In genomic region chr4:122827258-122827887, GRCh38 we compare ENCODE assay signal across 8 cellular contexts. TPM values are rescaled to one million over a fixed set of nuclear protein-coding genes. Genes with fewer than 3 reads are reported as not detected.
DNase-seq lines count a peak whose midpoint lies in the region; ATAC-seq, FAIRE-seq and TF ChIP-seq lines count a peak whose summit lies in the region.

No MANE protein-coding gene starts in this region.

- TF ChIP-seq EP300 in GM12878 (IDR thresholded peaks at IDR 0.05; ENCODE audit: borderline replicate concordance in 1 of 2, control insufficient read depth in 1 of 2, low read depth in 2 of 2, low read length in 2 of 2), result no peak; a peak in 1 of 4 replicates

- no peaks in the 10 kb centered on the region for H3K36me3 ChIP-seq in GM12878 (ENCODE audit: control insufficient read depth in 2 of 2, insufficient read depth in 2 of 2, low read length in 1 of 2)

- H3K9me3 ChIP-seq in GM12878 (replicated peaks; ENCODE audit: control insufficient read depth, insufficient read depth, low read length), result no peaks in the 10 kb centered on the region

- no TSS peak for BruUV-seq in GM12878 (replicated peaks; lab: Mats Ljungman, UMichigan)

- intact Hi-C loops in GM12878 (cut with micrococcal nuclease; ENCODE audit: unreplicated experiment), result loop anchor here (5.0 to 10.0 kb wide), 3 partner anchors 65 to 193 kb away; partner anchors contain the start of gene NUDT6

- peak; percentile 29 for ATAC-seq in GM18861 (IDR thresholded peaks at IDR 0.05; ENCODE audit: unreplicated experiment)
- peak; percentile 53 for ATAC-seq in HG03025 (IDR thresholded peaks at IDR 0.05; ENCODE audit: low FRiP score, unreplicated experiment)
- peak; percentile 74 for ATAC-seq in GM12878

- peak overlapping the region; percentile 43 for H3K9ac ChIP-seq in GM12878 (ENCODE audit: control insufficient read depth, insufficient read depth, low read length)

- SMC1A ChIA-PET in GM12878 (lab: Charles Lee; ENCODE audit: uncharacterized antibody, unreplicated experiment), result interaction anchor here (0.8 to 1.3 kb wide), 2 partner anchors 11 to 69 kb away, joined by 3 to 4 read pairs; no protein-coding TSS in a partner anchor

- TF ChIP-seq RAD21 in GM12878 (IDR thresholded peaks at IDR 0.05; ENCODE audit: insufficient read depth, low read depth, low read length), result no peak

- FAIRE-seq in GM12878 (lab: Jason Lieb, UNC), result no peak

- CTCF ChIA-PET in GM12878 (lab: Yijun Ruan, JAX), result interaction anchor here (0.8 kb wide), 1 partner anchor 96 kb away, joined by 3 read pairs; no protein-coding TSS in a partner anchor

- RAD21 ChIA-PET in GM12878 (lab: Charles Lee; ENCODE audit: unreplicated experiment), result interaction anchor here (1.1 kb wide), 1 partner anchor 70 kb away, joined by 3 read pairs; no protein-coding TSS in a partner anchor

- no peaks in the 10 kb centered on the region for H4K20me1 ChIP-seq in GM12878 (ENCODE audit: control insufficient read depth, insufficient read depth)

- peak overlapping the region; percentile 67 for H3K4me3 ChIP-seq in GM12878
- H3K4me3 ChIP-seq in iPS-11a (ENCODE audit: low read depth, low read length), result peak overlapping the region; percentile 81
- H3K4me3 ChIP-seq in skeletal muscle cell (ENCODE audit: low read depth, low read length), result peak overlapping the region; percentile 85

- peak in 9 of 14 donors; percentile 7 to 70 (median 26) for DNase-seq in C1 segment of cervical spinal cord (lab: John Stamatoyannopoulos, UW)
- DNase-seq in OCI-M1 (lab: John Stamatoyannopoulos, UW), result peak; percentile 58
- DNase-seq in GM12878 (ENCODE audit: low read depth, low spot score), result peak; percentile 8
- no peak for DNase-seq in skeletal muscle cell (ENCODE audit: low read depth)
- DNase-seq in NCI-H2029 treated with DMSO at 0.1 percent for 48 hours (lab: John Stamatoyannopoulos, UW), result no peak

- WGBS in GM12878 (ENCODE audit: insufficient coverage, insufficient replicate concordance, low lambda C conversion rate, missing lambda C conversion rate), result 0% methylated on average over 52 of the region's 58 CpGs

- no peaks in the 10 kb centered on the region for H3K79me2 ChIP-seq in GM12878 (ENCODE audit: control insufficient read depth, insufficient read depth, low read length)

- peaks cover 3% of the 10 kb centered on the region; the same call in 1 of the 2 replicates for H3K4me1 ChIP-seq in GM12878 (ENCODE audit: control insufficient read depth, insufficient read depth, low read length)

- H3K27ac ChIP-seq in GM12878 (ENCODE audit: control insufficient read depth, insufficient read depth), result peak overlapping the region; percentile 47

- peak overlapping the region; percentile 86 for H3K4me2 ChIP-seq in GM12878 (ENCODE audit: control insufficient read depth, insufficient read depth)

- TF ChIP-seq CTCF in GM12878 (IDR thresholded peaks at IDR 0.05 in 2 of 3, conservative IDR thresholded peaks at IDR 0.05 in 1 of 3; ENCODE audit: control insufficient read depth in 2 of 3, extremely low read depth in 1 of 3, insufficient read depth in 1 of 3, low read depth in 3 of 3, low read length in 3 of 3), result no peak

- H3K27me3 ChIP-seq in GM12878 (replicated peaks in 1 of 2; ENCODE audit: control insufficient read depth in 2 of 2, insufficient read depth in 2 of 2, low read length in 1 of 2), result no peaks in the 10 kb centered on the region; a peak in 1 of 4 replicates

- POLR2A ChIA-PET in GM12878 (lab: Charles Lee), result no interaction called here

- TF ChIP-seq POLR2A in GM12878 (IDR thresholded peaks at IDR 0.05; ENCODE audit: low read depth, low read length), result peak; percentile 60; the same call in 1 of the 2 replicates

- H2AFZ ChIP-seq in GM12878 (ENCODE audit: control insufficient read depth, low read depth, low read length), result peak overlapping the region; percentile 45

- in situ Hi-C loops in GM12878 (cut with MboI), result no loop called here

TF ChIP-seq in GM12878, 131 proteins besides CTCF, POLR2A, EP300 and RAD21:
- peak; percentile 60 for TF ChIP-seq MEF2B (IDR thresholded peaks at IDR 0.05; ENCODE audit: partially characterized antibody, poor library complexity, severe bottlenecking)
- TF ChIP-seq GATAD2B (conservative IDR thresholded peaks at IDR 0.05; ENCODE audit: low read depth), result peak; percentile 33; the same call in 1 of the 2 replicates
- 0 out of 2 replicates have a peak, but pooled peaks have one; percentile 14 for TF ChIP-seq DPF2 (IDR thresholded peaks at IDR 0.05)
- TF ChIP-seq CBFB (IDR thresholded peaks at IDR 0.05; ENCODE audit: low read depth), result peak; percentile 72
- no peak for TF ChIP-seq MXI1 (IDR thresholded peaks at IDR 0.05; ENCODE audit: low read depth, low read length)
- TF ChIP-seq SP1 (IDR thresholded peaks at IDR 0.05; ENCODE audit: low read depth, low read length), result peak; percentile 50
- 0 out of 2 replicates have a peak, but pooled peaks have one; percentile 6 for TF ChIP-seq CREM (IDR thresholded peaks at IDR 0.05; ENCODE audit: low read depth)
- TF ChIP-seq MAX (IDR thresholded peaks at IDR 0.05; ENCODE audit: low read depth, low read length), result peak; percentile 22; the same call in 1 of the 2 replicates
- TF ChIP-seq NFYA (IDR thresholded peaks at IDR 0.05; ENCODE audit: borderline replicate concordance, low read depth, low read length), result no peak
- TF ChIP-seq RUNX3 (IDR thresholded peaks at IDR 0.05; ENCODE audit: low read length), result peak; percentile 92
- TF ChIP-seq EED (IDR thresholded peaks at IDR 0.05; ENCODE audit: low read depth), result peak; percentile 63; the same call in 1 of the 2 replicates
- TF ChIP-seq TBL1XR1 (IDR thresholded peaks at IDR 0.05; ENCODE audit: low read depth, low read length), result peak; percentile 51; the same call in 1 of the 2 replicates
- peak; percentile 73; the same call in 1 of the 2 replicates for TF ChIP-seq PAX5 (IDR thresholded peaks at IDR 0.05; ENCODE audit: borderline replicate concordance, low read depth, low read length)
- TF ChIP-seq POU2F2 (IDR thresholded peaks at IDR 0.05; ENCODE audit: borderline replicate concordance, low read depth, low read length), result 0 out of 3 replicates have a peak, but pooled peaks have one; percentile 39
- TF ChIP-seq BHLHE40 (IDR thresholded peaks at IDR 0.05; ENCODE audit: borderline replicate concordance in 1 of 2, low read depth in 2 of 2, low read length in 1 of 2), result peak; percentile 51 to 58; a peak in 3 of 4 replicates
- no peak for TF ChIP-seq SREBF2 (IDR thresholded peaks at IDR 0.05; ENCODE audit: low read length)
- TF ChIP-seq NKRF (conservative IDR thresholded peaks at IDR 0.05), result no peak
- peak; percentile 33; the same call in 1 of the 2 replicates for TF ChIP-seq BCL11A (IDR thresholded peaks at IDR 0.05; ENCODE audit: low read depth, low read length)
- no peak for TF ChIP-seq IKZF2 (IDR thresholded peaks at IDR 0.05)
- TF ChIP-seq PML (IDR thresholded peaks at IDR 0.05; ENCODE audit: low read length), result no peak
- peak; percentile 51 for TF ChIP-seq NR2F1 (conservative IDR thresholded peaks at IDR 0.05)
- TF ChIP-seq HDGF (IDR thresholded peaks at IDR 0.05), result no peak
- TF ChIP-seq CREB1 (IDR thresholded peaks at IDR 0.05; ENCODE audit: low read depth), result 0 out of 2 replicates have a peak, but pooled peaks have one; percentile 7

RNA-seq across cellular contexts. Expression of gene FGF2, which starts 0.7 kb away (rescaled TPM):
- total RNA-seq in GM12878 (2013; cell fraction: nucleolus; rRNA removed), result not detected in 2 replicates
- total RNA-seq in GM12878 (2014; rRNA removed) (0.51 and 0.76 TPM in 2 replicates), GM12878 (2014; rRNA removed; fragmentation: Illumina TruSeq; extraction: Trizol) (0.69 and 0.72 TPM in 2 replicates), GM12878 (2021) (1.5 and 1.7 TPM in 2 replicates)
- polyA plus RNA-seq in GM12878 (2011; ENCODE audit: low read depth), result 0.54 TPM
- polyA plus RNA-seq in GM12878 (2011; rRNA removed) (0.14 and 0.16 TPM in 2 replicates), GM12878 (2014; fragmentation: Illumina TruSeq; extraction: Trizol) (0.63 and 0.68 TPM in 2 replicates), GM12878 (2014; fragmentation: Nextera tagmentation; extraction: Ambion mirVana) (under 1 TPM; 0.13 to 0.22 TPM), GM12878 (2014; rRNA removed) (0.28 and 0.91 TPM in 2 replicates), GM12878 (2016; fragmentation: Nextera tagmentation; extraction: Ambion mirVana) (under 1 TPM; 0.20 to 0.21 TPM)
- polyA plus RNA-seq in GM12878 (2011; cell fraction: cytosol; rRNA removed), result 0.04 and 0.05 TPM in 2 replicates
- polyA plus RNA-seq in GM12878 (2011; cell fraction: nucleus; rRNA removed), result 0.03 and 0.10 TPM in 2 replicates
- polyA plus RNA-seq in GM12878 (2012), result 0.65 and 0.92 TPM in 2 replicates
- polyA minus RNA-seq in GM12878 (2011; rRNA and poly(A)+ RNA removed), result 0.05 and 0.51 TPM in 2 replicates
- 0.21 TPM in 1 of 2 replicates, not detected in the other for polyA minus RNA-seq in GM12878 (2011; cell fraction: cytosol; rRNA and poly(A)+ RNA removed)
- polyA minus RNA-seq in GM12878 (2011; cell fraction: nucleus; rRNA and poly(A)+ RNA removed), result under 0.01 and 0.10 TPM in 2 replicates

Comparison
In these comparisons a context has a peak if more than half of its experiments do, and no peak if none do; other contexts are left out.
1. DNase-seq: peak in C1 segment of cervical spinal cord (9 of 14), OCI-M1 (single experiment) and GM12878 (single experiment); none in skeletal muscle cell (single experiment) and NCI-H2029 treated with DMSO at 0.1 percent for 48 hours (single experiment).
2. Peak in every context shown above with its lines, with median percentiles within 50 percentile points of each other: ATAC-seq and H3K4me3 ChIP-seq.